In the genomic region with DNA sequence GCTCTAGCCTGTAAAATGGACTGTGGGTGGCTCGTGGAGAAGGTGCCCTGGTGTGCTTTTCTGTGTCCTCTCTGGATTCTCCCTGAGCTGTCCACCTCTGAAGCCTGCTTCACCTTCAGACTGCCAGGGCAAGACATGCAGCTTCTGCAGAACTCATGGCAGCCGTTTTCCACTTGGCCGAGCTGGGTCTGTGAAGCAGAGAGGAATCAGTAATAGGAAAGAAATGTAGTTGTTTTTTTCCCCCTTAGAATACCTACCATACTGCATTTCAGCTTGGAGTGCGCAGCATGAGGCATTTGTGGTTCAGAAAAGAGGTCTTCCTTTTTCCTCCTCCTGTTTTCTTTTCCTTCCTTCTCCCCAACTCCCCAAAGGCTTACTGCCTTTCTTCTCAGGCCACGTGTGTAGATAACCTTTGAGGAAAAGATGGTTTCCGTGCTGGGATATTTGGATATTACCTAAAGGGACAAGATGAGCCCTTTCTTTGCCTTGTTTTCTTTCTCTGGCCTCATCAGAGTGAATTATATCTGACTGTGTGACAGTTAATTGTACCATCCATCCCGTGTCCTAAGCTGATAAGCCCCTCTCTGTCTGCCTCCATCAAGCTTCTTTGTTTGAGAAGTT, we compare ENCODE assay signal across 8 cellular contexts. TPM values are rescaled to one million over a fixed set of nuclear protein-coding genes. Genes with fewer than 3 reads are reported as not detected.
DNase-seq lines count a peak whose midpoint lies in the region; ATAC-seq, FAIRE-seq and TF ChIP-seq lines count a peak whose summit lies in the region.

No MANE protein-coding gene starts in this region.

- no peak for FAIRE-seq in HepG2 (lab: Jason Lieb, UNC)

- TF ChIP-seq EP300 in HepG2 (IDR thresholded peaks at IDR 0.05; ENCODE audit: low read depth in 2 of 2, low read length in 2 of 2) (no peak), HepG2 (CRISPR knock-in tag; IDR thresholded peaks at IDR 0.05; ENCODE audit: borderline replicate concordance) (no peak), transverse colon (IDR thresholded peaks at IDR 0.05; ENCODE audit: low read depth) (no peak)

- peaks cover 66% of the 10 kb centered on the region for H3K4me1 Mint-ChIP-seq in activated naive CD4-positive, alpha-beta T cell treated with anti-CD3 and anti-CD28 coated beads, Interleukin-2, amount 10 ng/mL, durations not matched to agents 7 days and 5 days
- H3K4me1 Mint-ChIP-seq in activated T-helper 1 cell treated with anti-CD3 and anti-CD28 coated beads, Interleukin-12 subunit alpha, Interleukin-12 subunit beta, Interleukin-2, Interleukin-4 antibody, amounts not matched to agents 30 ng/mL and 10 ng/mL and 1 ng/mL, durations not matched to agents 14 hours and 24 hours and 36 hours (ENCODE audit: low read depth), result peaks cover 70% of the 10 kb centered on the region

- no peaks in the 10 kb centered on the region for H3K27me3 Mint-ChIP-seq in activated naive CD4-positive, alpha-beta T cell treated with anti-CD3 and anti-CD28 coated beads, Interleukin-2, amount 10 ng/mL, durations not matched to agents 7 days and 5 days
- no peaks in the 10 kb centered on the region for H3K27me3 Mint-ChIP-seq in activated T-helper 1 cell treated with anti-CD3 and anti-CD28 coated beads, Interleukin-12 subunit alpha, Interleukin-12 subunit beta, Interleukin-2, Interleukin-4 antibody, amounts not matched to agents 30 ng/mL and 10 ng/mL and 1 ng/mL, durations not matched to agents 14 hours and 24 hours and 36 hours (ENCODE audit: insufficient read depth)

- peak overlapping the region; percentile 66 for H3K27ac ChIP-seq in HepG2 (ENCODE audit: extremely low read length, insufficient read depth, low read length)
- peak overlapping the region; percentile 90 to 96 (median 94) for H3K27ac ChIP-seq in transverse colon

- no peak overlapping the region for H2AFZ ChIP-seq in HepG2 (ENCODE audit: low read length)

- H3K36me3 Mint-ChIP-seq in activated naive CD4-positive, alpha-beta T cell treated with anti-CD3 and anti-CD28 coated beads, Interleukin-2, amount 10 ng/mL, durations not matched to agents 7 days and 5 days, result peaks cover 3% of the 10 kb centered on the region
- H3K36me3 Mint-ChIP-seq in activated T-helper 1 cell treated with anti-CD3 and anti-CD28 coated beads, Interleukin-12 subunit alpha, Interleukin-12 subunit beta, Interleukin-2, Interleukin-4 antibody, amounts not matched to agents 30 ng/mL and 10 ng/mL and 1 ng/mL, durations not matched to agents 14 hours and 24 hours and 36 hours (ENCODE audit: low read depth), result peaks cover 1% of the 10 kb centered on the region

- in situ Hi-C loops in HepG2 (cut with HindIII; ENCODE audit: extremely low pct_ligation_motif_present, low pct_unique_long_range_greater_than_20kb) (no loop called here), transverse colon (cut with MboI; ENCODE audit: low pct_ligation_motif_present in 1 of 4, low pct_unique_long_range_greater_than_20kb in 1 of 4, low sequenced_read_pairs in 3 of 4) (no loop called here)

- peak overlapping the region; percentile 68 for H3K4me3 Mint-ChIP-seq in activated naive CD4-positive, alpha-beta T cell treated with anti-CD3 and anti-CD28 coated beads, Interleukin-2, amount 10 ng/mL, durations not matched to agents 7 days and 5 days
- peak overlapping the region; percentile 37 for H3K4me3 Mint-ChIP-seq in activated T-helper 1 cell treated with anti-CD3 and anti-CD28 coated beads, Interleukin-12 subunit alpha, Interleukin-12 subunit beta, Interleukin-2, Interleukin-4 antibody, amounts not matched to agents 30 ng/mL and 10 ng/mL and 1 ng/mL, durations not matched to agents 14 hours and 24 hours and 36 hours

- no peak for DNase-seq in activated naive CD4-positive, alpha-beta T cell treated with anti-CD3 and anti-CD28 coated beads, Interleukin-2, amount 10 ng/mL, durations not matched to agents 7 days and 5 days
- DNase-seq in activated naive CD4-positive, alpha-beta T cell treated with anti-CD3 and anti-CD28 coated beads, Interleukin-2, amount 50 U/mL, for 16 hours, result no peak
- DNase-seq in activated T-helper 1 cell treated with anti-CD3 and anti-CD28 coated beads, Interleukin-12 subunit alpha, Interleukin-12 subunit beta, Interleukin-2, Interleukin-4 antibody, amounts not matched to agents 30 ng/mL and 10 ng/mL and 1 ng/mL, durations not matched to agents 14 hours and 24 hours and 36 hours (ENCODE audit: low spot score), result no peak
- no peak for DNase-seq in HepG2 (ENCODE audit: low spot score)
- no peak for DNase-seq in transverse colon
- no peak for DNase-seq in activated gamma-delta T cell treated with Interleukin-2 at 50 U/mL for 16 hours
- DNase-seq in cerebellum (ENCODE audit: low spot score), result no peak
- no peak for DNase-seq in activated CD4-positive, alpha-beta T cell treated with anti-CD3 and anti-CD28 coated beads, Interleukin-2, amount 50 U/mL, for 4 hours

- H3K36me3 ChIP-seq in HepG2 (replicated peaks in 1 of 2; ENCODE audit: control insufficient read depth in 1 of 2, insufficient read depth in 2 of 2, low read length in 2 of 2) (no peaks in the 10 kb centered on the region; a peak in 1 of 5 replicates), transverse colon (no peaks in the 10 kb centered on the region)

- no peaks in the 10 kb centered on the region for H3K27me3 ChIP-seq in HepG2 (ENCODE audit: control insufficient read depth in 1 of 2, insufficient read depth in 2 of 2, low read length in 2 of 2)
- no peaks in the 10 kb centered on the region for H3K27me3 ChIP-seq in transverse colon

- no peak for TF ChIP-seq RAD21 in HepG2 (CRISPR knock-in tag; IDR thresholded peaks at IDR 0.05)

- TF ChIP-seq POLR2A in HepG2 (IDR thresholded peaks at IDR 0.05; ENCODE audit: insufficient read depth in 1 of 2, low read depth in 2 of 2, low read length in 2 of 2), result no peak
- TF ChIP-seq POLR2A in transverse colon (IDR thresholded peaks at IDR 0.05), result no peak

- H3K4me2 ChIP-seq in HepG2 (ENCODE audit: low read depth, low read length), result peak overlapping the region; percentile 52

- H3K79me2 ChIP-seq in HepG2 (ENCODE audit: insufficient read depth, low read length), result peaks cover 100% of the 10 kb centered on the region

- H3K4me1 ChIP-seq in HepG2 (ENCODE audit: insufficient read depth, low read length) (peaks cover 100% of the 10 kb centered on the region), transverse colon (peaks cover 44 to 79% (median 68%) of the 10 kb centered on the region in 4 donors)

- ATAC-seq in HepG2, result no peak

- WGBS in HepG2 (ENCODE audit: low lambda C conversion rate), result 82% methylated on average over 7 of the region's 7 CpGs
- WGBS in transverse colon (ENCODE audit: low coverage in 1 of 2), 2 donors, result 38 to 46% methylated on average over 6 to 7 of the region's 7 CpGs

- intact Hi-C loops in activated T-helper 1 cell treated with anti-CD3 and anti-CD28 coated beads, Interleukin-12 subunit alpha, Interleukin-12 subunit beta, Interleukin-2, Interleukin-4 antibody, amounts not matched to agents 30 ng/mL and 10 ng/mL and 1 ng/mL, durations not matched to agents 14 hours and 24 hours and 36 hours (cut with micrococcal nuclease), result loop anchor here (10.0 kb wide), 1 partner anchor 1288 kb away; a partner anchor contains a TSS
- intact Hi-C loops in HepG2 (cut with micrococcal nuclease; ENCODE audit: unreplicated experiment) (loop anchor here (2.0 kb wide), 1 partner anchor 14 kb away; no protein-coding TSS in a partner anchor), transverse colon (cut with DNase I; ENCODE audit: low total_unique reads) (no loop called here)

- H3K9me3 Mint-ChIP-seq in activated naive CD4-positive, alpha-beta T cell treated with anti-CD3 and anti-CD28 coated beads, Interleukin-2, amount 10 ng/mL, durations not matched to agents 7 days and 5 days, result no peaks in the 10 kb centered on the region
- H3K9me3 Mint-ChIP-seq in activated T-helper 1 cell treated with anti-CD3 and anti-CD28 coated beads, Interleukin-12 subunit alpha, Interleukin-12 subunit beta, Interleukin-2, Interleukin-4 antibody, amounts not matched to agents 30 ng/mL and 10 ng/mL and 1 ng/mL, durations not matched to agents 14 hours and 24 hours and 36 hours, result no peaks in the 10 kb centered on the region

- H3K4me3 ChIP-seq in HepG2 (replicated peaks in 1 of 3; ENCODE audit: insufficient read depth in 1 of 3, low read depth in 2 of 3, low read length in 3 of 3) (no peak overlapping the region), transverse colon (no peak overlapping the region)

- CTCF ChIA-PET in activated naive CD4-positive, alpha-beta T cell treated with anti-CD3 and anti-CD28 coated beads, Interleukin-2, amount 10 ng/mL, durations not matched to agents 7 days and 5 days (lab: Charles Lee), result interaction anchor here (0.9 to 1.9 kb wide), 3 partner anchors 10 to 39 kb away, joined by 3 to 5 read pairs (median 3); a partner anchor contains a TSS
- CTCF ChIA-PET in HepG2 (lab: Yijun Ruan, JAX; ENCODE audit: low intra/inter-chr PET ratio, low total read pairs), result no interaction called here

- POLR2A ChIA-PET in HepG2 (lab: Yijun Ruan, JAX), result interaction anchor here (0.8 to 1.3 kb wide), 4 partner anchors 18 to 955 kb away, joined by 3 to 6 read pairs (median 3); a partner anchor contains a TSS

- H4K20me1 ChIP-seq in HepG2 (ENCODE audit: insufficient read depth, low read length), result peaks cover 23% of the 10 kb centered on the region

- H3K9me3 ChIP-seq in HepG2 (ENCODE audit: low read length) (no peaks in the 10 kb centered on the region), transverse colon (no peaks in the 10 kb centered on the region)

- peak overlapping the region; percentile 54; the same call in 1 of the 2 replicates for H3K9ac ChIP-seq in HepG2 (ENCODE audit: insufficient read depth, low read depth, low read length)

- no TSS peak for BruUV-seq in HepG2 (replicated peaks; lab: Mats Ljungman, UMichigan)

- TF ChIP-seq CTCF in HepG2 (CRISPR knock-in tag; IDR thresholded peaks at IDR 0.05) (no peak), transverse colon (IDR thresholded peaks at IDR 0.05) (no peak)

- peak overlapping the region; percentile 89 for H3K27ac Mint-ChIP-seq in activated naive CD4-positive, alpha-beta T cell treated with anti-CD3 and anti-CD28 coated beads, Interleukin-2, amount 10 ng/mL, durations not matched to agents 7 days and 5 days
- peak overlapping the region; percentile 79 for H3K27ac Mint-ChIP-seq in activated T-helper 1 cell treated with anti-CD3 and anti-CD28 coated beads, Interleukin-12 subunit alpha, Interleukin-12 subunit beta, Interleukin-2, Interleukin-4 antibody, amounts not matched to agents 30 ng/mL and 10 ng/mL and 1 ng/mL, durations not matched to agents 14 hours and 24 hours and 36 hours

RNA-seq across cellular contexts. Expression of a gene that starts 39.4 kb away (rescaled TPM):
- total RNA-seq in activated T-helper 1 cell treated with anti-CD3 and anti-CD28 coated beads, Interleukin-12 subunit alpha, Interleukin-12 subunit beta, Interleukin-2, Interleukin-4 antibody, amounts not matched to agents 30 ng/mL and 10 ng/mL and 1 ng/mL, durations not matched to agents 14 hours and 24 hours and 36 hours, result 12.3 and 12.7 TPM in 2 replicates
- 23.2 and 23.4 TPM in 2 replicates for total RNA-seq in HepG2 (2016; rRNA removed; fragmentation: Illumina TruSeq; extraction: Trizol)
- 62.4 and 75.9 TPM in 2 replicates for total RNA-seq in HepG2 (2016; cell fraction: cytosol; rRNA removed; fragmentation: Illumina TruSeq; extraction: Trizol; ENCODE audit: low read depth)
- total RNA-seq in HepG2 (2016; cell fraction: insoluble cytoplasmic fraction; rRNA removed; fragmentation: Illumina TruSeq; extraction: Trizol), result 21.2 and 23.3 TPM in 2 replicates
- 33.9 and 40.6 TPM in 2 replicates for total RNA-seq in HepG2 (2016; cell fraction: membrane; rRNA removed; fragmentation: Illumina TruSeq; extraction: Trizol)
- total RNA-seq in HepG2 (2016; cell fraction: nucleus; rRNA removed; fragmentation: Illumina TruSeq; extraction: Trizol), result 50.2 and 60.1 TPM in 2 replicates
- polyA plus RNA-seq in HepG2 (2011; rRNA removed), result 6.1 and 6.2 TPM in 2 replicates
- 3.7 and 4.4 TPM in 2 replicates for polyA plus RNA-seq in HepG2 (2011; cell fraction: cytosol; rRNA removed)
- polyA plus RNA-seq in HepG2 (2011; cell fraction: nucleus; rRNA removed), result 24.2 and 27.1 TPM in 2 replicates
- polyA plus RNA-seq in HepG2 (2012), result 19.5 and 19.9 TPM in 2 replicates
- polyA plus RNA-seq in HepG2 (2016; cell fraction: cytosol; fragmentation: Illumina TruSeq; extraction: Trizol; ENCODE audit: low read depth), result 0.71 and 1.1 TPM in 2 replicates
- polyA plus RNA-seq in HepG2 (2016; cell fraction: insoluble cytoplasmic fraction; fragmentation: Illumina TruSeq; extraction: Trizol; ENCODE audit: low read depth), result 12.3 and 15.5 TPM in 2 replicates
- polyA plus RNA-seq in HepG2 (2016; cell fraction: membrane; fragmentation: Illumina TruSeq; extraction: Trizol; ENCODE audit: low read depth), result 1.6 and 2.2 TPM in 2 replicates
- polyA plus RNA-seq in HepG2 (2016; cell fraction: nucleus; fragmentation: Illumina TruSeq; extraction: Trizol; ENCODE audit: insufficient read depth, low read depth), result 45.7 and 47.4 TPM in 2 replicates
- 33.6 and 65.0 TPM in 2 replicates for polyA minus RNA-seq in HepG2 (2011; rRNA and poly(A)+ RNA removed; ENCODE audit: low replicate concordance)
- polyA minus RNA-seq in HepG2 (2011; cell fraction: cytosol; rRNA and poly(A)+ RNA removed), result 27.1 and 37.4 TPM in 2 replicates
- 65.6 and 67.6 TPM in 2 replicates for polyA minus RNA-seq in HepG2 (2011; cell fraction: nucleus; rRNA and poly(A)+ RNA removed)
- 100 to 1,000 TPM in 2 of 4 donors, 10 to 100 TPM in 2; 73.9 to 214 (median 107) TPM for total RNA-seq in transverse colon
- 7.6 TPM for total RNA-seq in cerebellum
